13 cellular contexts compared by ENCODE assay signal in genomic region chr17:50837286-50837979, GRCh38. TPM values are rescaled to one million over a fixed set of nuclear protein-coding genes. Genes with fewer than 3 reads are reported as not detected.
"Had no signal": no experiment of that assay in that cellular context is flagged by ENCODE, and none has a peak within 500 bp of the region (broad histone marks: within the 10 kb centered on the region; RNA-seq: fewer than 3 reads in every experiment).

No MANE protein-coding gene starts in this region.

- H3K4me3 ChIP-seq: left lung, upper lobe of left lung had no signal

- H3K4me3 Mint-ChIP-seq: naive thymus-derived CD8-positive, alpha-beta T cell; stimulated activated memory B cell treated with anti-CD40 and anti-IgM and Interleukin-4, amounts not matched to agents 10 μg/mL and 1 μg/mL and 100 μg/mL, for 72 hours had no signal

- H3K9me3 ChIP-seq: left lung, upper lobe of left lung had no signal

- H3K27ac ChIP-seq: foreskin keratinocyte, left lung, upper lobe of left lung had no signal

- H3K27me3 ChIP-seq: upper lobe of left lung had no signal

- H3K36me3 ChIP-seq: left lung, upper lobe of left lung had no signal

- H3K9me3 Mint-ChIP-seq: naive thymus-derived CD8-positive, alpha-beta T cell; stimulated activated memory B cell treated with anti-CD40 and anti-IgM and Interleukin-4, amounts not matched to agents 10 μg/mL and 1 μg/mL and 100 μg/mL, for 72 hours had no signal

- H3K4me1 ChIP-seq: foreskin keratinocyte, left lung had no signal

- DNase-seq: activated CD4-positive, alpha-beta T cell treated with anti-CD3 and anti-CD28 coated beads for 1 hour; activated CD4-positive, alpha-beta T cell treated with anti-CD3 and anti-CD28 coated beads, Interleukin-2, amount 50 U/mL, for 4 hours; activated naive CD4-positive, alpha-beta T cell treated with anti-CD3 and anti-CD28 coated beads, Interleukin-2, amount 50 U/mL, for 16 hours; cortex of kidney; effector CD8-positive, alpha-beta T cell; foreskin keratinocyte; left lung; naive thymus-derived CD8-positive, alpha-beta T cell; retina; T-helper 1 cell had no signal

- H3K36me3 Mint-ChIP-seq: naive thymus-derived CD8-positive, alpha-beta T cell; stimulated activated memory B cell treated with anti-CD40 and anti-IgM and Interleukin-4, amounts not matched to agents 10 μg/mL and 1 μg/mL and 100 μg/mL, for 72 hours had no signal

- H3K27ac Mint-ChIP-seq: stimulated activated memory B cell treated with anti-CD40 and anti-IgM and Interleukin-4, amounts not matched to agents 10 μg/mL and 1 μg/mL and 100 μg/mL, for 72 hours had no signal

RNA-seq across cellular contexts. Expression of gene WFIKKN2, which starts 2.0 kb away (rescaled TPM):
- total RNA-seq: foreskin keratinocyte; left lung; mononuclear cell; naive thymus-derived CD8-positive, alpha-beta T cell had no signal
